In the genomic region with DNA sequence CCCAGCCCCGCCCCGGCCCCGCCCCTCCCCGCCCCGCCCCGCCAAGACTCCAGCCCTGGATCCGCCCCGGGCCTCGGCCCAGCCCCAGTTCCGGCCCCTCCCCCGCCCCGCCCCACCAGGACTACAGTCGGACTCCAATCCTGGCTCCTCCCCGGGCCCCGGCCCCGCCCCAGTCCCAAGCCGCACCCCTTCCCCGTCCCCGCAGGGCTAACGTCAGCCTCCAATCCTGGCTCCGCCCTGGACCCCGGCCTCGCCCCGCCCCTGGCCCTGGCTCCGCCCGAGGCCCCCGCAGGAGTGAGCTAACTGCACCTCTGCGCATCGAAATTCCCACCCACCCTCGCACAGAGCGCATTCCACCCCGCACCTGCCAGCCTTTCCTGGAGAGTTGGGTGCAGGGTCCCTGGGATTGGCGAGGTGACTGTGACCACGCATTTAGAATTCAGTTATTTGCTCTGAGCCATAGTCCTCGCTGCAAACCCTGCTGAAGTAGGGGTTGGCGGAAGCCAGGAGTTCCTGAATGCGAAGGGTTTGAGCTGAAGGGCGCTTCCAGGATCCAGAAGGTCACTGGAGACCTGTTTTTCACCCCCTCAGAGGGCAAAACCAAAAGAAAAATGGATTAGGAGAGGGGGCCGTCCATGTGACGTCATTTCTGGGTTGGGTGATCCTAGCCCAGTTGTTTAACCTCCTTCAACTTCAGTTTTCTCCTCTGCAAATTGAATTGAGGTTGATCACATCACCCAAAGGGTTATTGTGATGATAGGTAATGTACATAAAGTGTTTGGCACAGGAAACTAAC, we compare ENCODE assay signal across 7 cellular contexts.
DNase-seq lines count a peak whose midpoint lies in the region; ATAC-seq and TF ChIP-seq lines count a peak whose summit lies in the region.

No MANE protein-coding gene starts in this region.

- ATAC-seq in GM18508 (IDR thresholded peaks at IDR 0.05; ENCODE audit: insufficient read depth, unreplicated experiment) (peak; percentile 43), HG02970 (IDR thresholded peaks at IDR 0.05; ENCODE audit: low FRiP score, unreplicated experiment) (peak; percentile 85)

- DNase-seq in NCI-H1930 (lab: John Stamatoyannopoulos, UW) (peak; percentile 82 to 91), T1000 (lab: John Stamatoyannopoulos, UW) (peak; percentile 90), astrocyte of the hippocampus (ENCODE audit: low read depth, low spot score) (peak; percentile 98), hippocampal formation (lab: John Stamatoyannopoulos, UW) (peak; percentile 95 to 99), retinal pigment epithelial cell (ENCODE audit: low read depth) (peak; percentile 59)

- TF ChIP-seq CTCF in retinal pigment epithelial cell (conservative IDR thresholded peaks at IDR 0.05; ENCODE audit: low read depth, low read length), result no peak

- peak overlapping the region; percentile 69 for H3K4me3 ChIP-seq in retinal pigment epithelial cell (ENCODE audit: low read length)

Comparison
In these comparisons a context has a peak if more than half of its experiments do, and no peak if none do; other contexts are left out.
1. Peak in every context shown above with its lines: DNase-seq, ATAC-seq and H3K4me3 ChIP-seq.